ENCODE assay signal across 23 cellular contexts in genomic region chr12:112207397-112207924, GRCh38.
DNase-seq lines count a peak whose midpoint lies in the region; ATAC-seq and TF ChIP-seq lines count a peak whose summit lies in the region.
"Had no signal": no experiment of that assay in that cellular context is flagged by ENCODE, and none has a peak within 500 bp of the region (broad histone marks: within the 10 kb centered on the region; RNA-seq: fewer than 3 reads in every experiment).

No MANE protein-coding gene starts in this region.

- peaks cover 6% of the 10 kb centered on the region for H3K4me1 Mint-ChIP-seq in activated T-cell treated with anti-CD3 and anti-CD28 coated beads, Interleukin-2, amount 50 U/mL, for 24 hours (ENCODE audit: low read depth)
- no peaks in the 10 kb centered on the region for H3K4me1 Mint-ChIP-seq in activated T-helper 17 cell treated with anti-CD3 and anti-CD28 coated beads, Interleukin-2, amount 50 U/mL, for 72 hours
- H3K4me1 Mint-ChIP-seq in endothelial cell (ENCODE audit: unreplicated experiment) = no peaks in the 10 kb centered on the region
- no peaks in the 10 kb centered on the region for H3K4me1 Mint-ChIP-seq in stimulated activated naive B cell treated with anti-CD40 and anti-IgM and Interleukin-4, amounts not matched to agents 10 μg/mL and 1 μg/mL and 100 μg/mL, for 72 hours
- H3K4me1 Mint-ChIP-seq: CD4-positive, alpha-beta memory T cell; IgD-negative memory B cell had no signal

- no peak for DNase-seq in activated T-cell treated with anti-CD3 and anti-CD28 coated beads, Interleukin-2, amount 50 U/mL, for 24 hours
- no peak for DNase-seq in activated T-cell treated with anti-CD3 and anti-CD28 coated beads, Interleukin-2, amount 50 U/mL, for 48 hours
- no peak for DNase-seq in endothelial cell (ENCODE audit: low spot score)
- no peak for DNase-seq in stimulated activated naive B cell treated with anti-CD40 and anti-IgM and Interleukin-4, amounts not matched to agents 10 μg/mL and 1 μg/mL and 100 μg/mL, for 72 hours
- DNase-seq: AML-193; C1 segment of cervical spinal cord; CD4-positive, alpha-beta memory T cell; COR-L47; DMS53; H7; MM.1S; NCI-H2029; NCI-H446 treated with DMSO at 0.1 percent for 48 hours; NCI-H526; NCI-H82; PC-9; SJCRH30 had no signal

- no peak for ATAC-seq in activated T-helper 17 cell treated with anti-CD3 and anti-CD28 coated beads, Interleukin-2, amount 50 U/mL, for 72 hours (replicated peaks)
- ATAC-seq in stimulated activated naive B cell treated with anti-CD40 and anti-IgM and Interleukin-4, amounts not matched to agents 10 μg/mL and 1 μg/mL and 100 μg/mL, for 72 hours (replicated peaks) = no peak
- ATAC-seq in HG03521 (IDR thresholded peaks at IDR 0.05; ENCODE audit: unreplicated experiment) = no peak
- ATAC-seq in HG02884 (IDR thresholded peaks at IDR 0.05; ENCODE audit: unreplicated experiment) = no peak
- ATAC-seq: A549, Right ventricle myocardium inferior had no signal

- H3K36me3 Mint-ChIP-seq in activated T-cell treated with anti-CD3 and anti-CD28 coated beads, Interleukin-2, amount 50 U/mL, for 24 hours (ENCODE audit: low read depth) = peaks cover 71% of the 10 kb centered on the region
- H3K36me3 Mint-ChIP-seq in activated T-helper 17 cell treated with anti-CD3 and anti-CD28 coated beads, Interleukin-2, amount 50 U/mL, for 72 hours (ENCODE audit: low read depth) = peaks cover 80% of the 10 kb centered on the region
- peaks cover 38% of the 10 kb centered on the region for H3K36me3 Mint-ChIP-seq in endothelial cell (ENCODE audit: low read depth, unreplicated experiment)
- peaks cover 46 to 53% of the 10 kb centered on the region in 2 donors for H3K36me3 Mint-ChIP-seq in stimulated activated naive B cell treated with anti-CD40 and anti-IgM and Interleukin-4, amounts not matched to agents 10 μg/mL and 1 μg/mL and 100 μg/mL, for 72 hours

- H3K27ac Mint-ChIP-seq in activated T-cell treated with anti-CD3 and anti-CD28 coated beads, Interleukin-2, amount 50 U/mL, for 24 hours = peak overlapping the region; percentile 51
- H3K27ac Mint-ChIP-seq in activated T-helper 17 cell treated with anti-CD3 and anti-CD28 coated beads, Interleukin-2, amount 50 U/mL, for 72 hours = peak overlapping the region; percentile 8
- no peak overlapping the region for H3K27ac Mint-ChIP-seq in endothelial cell (ENCODE audit: unreplicated experiment)
- peak overlapping the region; percentile 47 for H3K27ac Mint-ChIP-seq in stimulated activated naive B cell treated with anti-CD40 and anti-IgM and Interleukin-4, amounts not matched to agents 10 μg/mL and 1 μg/mL and 100 μg/mL, for 72 hours
- H3K27ac Mint-ChIP-seq: IgD-negative memory B cell had no signal

- TF ChIP-seq CTCF in endothelial cell (IDR thresholded peaks at IDR 0.05; ENCODE audit: unreplicated experiment) = no peak

- no peaks in the 10 kb centered on the region for H3K9me3 Mint-ChIP-seq in activated T-cell treated with anti-CD3 and anti-CD28 coated beads, Interleukin-2, amount 50 U/mL, for 24 hours
- no peaks in the 10 kb centered on the region for H3K9me3 Mint-ChIP-seq in activated T-helper 17 cell treated with anti-CD3 and anti-CD28 coated beads, Interleukin-2, amount 50 U/mL, for 72 hours
- H3K9me3 Mint-ChIP-seq in endothelial cell (ENCODE audit: unreplicated experiment) = no peaks in the 10 kb centered on the region
- H3K9me3 Mint-ChIP-seq in stimulated activated naive B cell treated with anti-CD40 and anti-IgM and Interleukin-4, amounts not matched to agents 10 μg/mL and 1 μg/mL and 100 μg/mL, for 72 hours = no peaks in the 10 kb centered on the region
- H3K9me3 Mint-ChIP-seq: CD4-positive, alpha-beta memory T cell; IgD-negative memory B cell had no signal

- no peak overlapping the region for H3K4me3 Mint-ChIP-seq in activated T-cell treated with anti-CD3 and anti-CD28 coated beads, Interleukin-2, amount 50 U/mL, for 24 hours
- no peak overlapping the region for H3K4me3 Mint-ChIP-seq in activated T-helper 17 cell treated with anti-CD3 and anti-CD28 coated beads, Interleukin-2, amount 50 U/mL, for 72 hours
- peak overlapping the region; percentile 42 for H3K4me3 Mint-ChIP-seq in endothelial cell (ENCODE audit: unreplicated experiment)
- H3K4me3 Mint-ChIP-seq in stimulated activated naive B cell treated with anti-CD40 and anti-IgM and Interleukin-4, amounts not matched to agents 10 μg/mL and 1 μg/mL and 100 μg/mL, for 72 hours = no peak overlapping the region
- H3K4me3 Mint-ChIP-seq: CD4-positive, alpha-beta memory T cell; IgD-negative memory B cell had no signal

- no peaks in the 10 kb centered on the region for H3K27me3 Mint-ChIP-seq in activated T-cell treated with anti-CD3 and anti-CD28 coated beads, Interleukin-2, amount 50 U/mL, for 24 hours
- H3K27me3 Mint-ChIP-seq in activated T-helper 17 cell treated with anti-CD3 and anti-CD28 coated beads, Interleukin-2, amount 50 U/mL, for 72 hours = no peaks in the 10 kb centered on the region
- H3K27me3 Mint-ChIP-seq in endothelial cell (ENCODE audit: unreplicated experiment) = no peaks in the 10 kb centered on the region
- H3K27me3 Mint-ChIP-seq in stimulated activated naive B cell treated with anti-CD40 and anti-IgM and Interleukin-4, amounts not matched to agents 10 μg/mL and 1 μg/mL and 100 μg/mL, for 72 hours = no peaks in the 10 kb centered on the region
- H3K27me3 Mint-ChIP-seq: CD4-positive, alpha-beta memory T cell; IgD-negative memory B cell had no signal
